23 cellular contexts compared by ENCODE assay signal in the genomic region with DNA sequence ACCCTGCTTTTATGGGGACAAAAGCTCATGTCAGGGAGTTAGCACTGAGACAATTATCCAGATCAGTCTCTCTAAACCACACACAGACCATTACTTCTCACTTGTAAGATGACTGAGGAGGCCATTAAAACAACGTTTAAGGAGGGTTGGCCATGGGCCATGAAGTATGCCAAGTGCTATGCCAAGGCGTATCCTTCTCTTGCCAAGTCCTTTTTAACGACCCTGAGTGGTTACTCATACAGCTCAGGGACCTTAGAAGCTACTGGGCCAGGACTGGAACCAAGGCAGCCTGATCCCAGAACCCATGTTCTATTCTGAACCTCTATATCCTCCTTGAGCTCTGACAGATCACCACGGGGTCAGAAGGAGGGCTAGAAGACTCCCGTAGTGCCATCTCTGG.
"Had no signal": no experiment of that assay in that cellular context is flagged by ENCODE, and none has a peak within 500 bp of the region (broad histone marks: within the 10 kb centered on the region; RNA-seq: fewer than 3 reads in every experiment).

No MANE protein-coding gene starts in this region.

- ATAC-seq: activated naive CD4-positive, alpha-beta T cell treated with anti-CD3 and anti-CD28 coated beads, Interleukin-2, amount 50 U/mL, for 72 hours; activated T-cell treated with anti-CD3 and anti-CD28 coated beads, Interleukin-2, amount 50 U/mL, for 4 hours; T-cell had no signal

- DNase-seq: activated B cell treated with CpG ODN at 0.5 μM for 24 hours; activated CD4-positive, alpha-beta memory T cell treated with anti-CD3 and anti-CD28 coated beads for 36 hours; activated CD4-positive, alpha-beta T cell treated with anti-CD3 and anti-CD28 coated beads, Interleukin-2, amount 10 ng/mL, durations not matched to agents 7 days and 5 days; activated CD8-positive, alpha-beta memory T cell treated with anti-CD3 and anti-CD28 coated beads for 24 hours; activated effector memory CD4-positive, alpha-beta T cell treated with anti-CD3 and anti-CD28 coated beads, Interleukin-2, amount 50 U/mL, for 16 hours; activated naive CD4-positive, alpha-beta T cell treated with Interleukin-2 at 50 U/mL for 16 hours; activated T-cell treated with anti-CD3 and anti-CD28 coated beads, Interleukin-2, amount 50 U/mL, for 4 hours; amygdala; IMR-90; Kasumi-1; KBM-7; MM.1S; NCI-H1105; NCI-H1436; NCI-H187; NCI-H345; NCI-H510A treated with DMSO at 0.1 percent for 48 hours; NCI-H69; T-cell; T-helper 2 cell; T1000 had no signal

- H3K27ac ChIP-seq: SK-N-MC had no signal

- H3K4me3 ChIP-seq: SK-N-MC had no signal
